Comparison of ENCODE assay signal across 26 cellular contexts in genomic region chr11:75920886-75921285, GRCh38.
"Had no signal": no experiment of that assay in that cellular context is flagged by ENCODE, and none has a peak within 500 bp of the region (broad histone marks: within the 10 kb centered on the region; RNA-seq: fewer than 3 reads in every experiment).

No MANE protein-coding gene starts in this region.

- FAIRE-seq: TTC549 had no signal

- H3K9me3 ChIP-seq: Peyer's patch, SJSA1, SK-N-SH had no signal

- H3K9ac ChIP-seq: SK-N-SH had no signal

- DNase-seq: activated CD4-positive, alpha-beta T cell treated with anti-CD3 and anti-CD28 coated beads, Interleukin-2, amount 10 ng/mL, durations not matched to agents 24 days and 14 days; activated CD4-positive, alpha-beta T cell treated with anti-CD3 and anti-CD28 coated beads, Interleukin-2, amount 50 U/mL, for 48 hours; activated CD8-positive, alpha-beta memory T cell treated with anti-CD3 and anti-CD28 coated beads, Interleukin-2, amount 50 U/mL, for 4 hours; activated CD8-positive, alpha-beta T cell treated with anti-CD3 and anti-CD28 coated beads, Interleukin-2, amount 10 ng/mL, durations not matched to agents 7 days and 5 days; activated naive CD4-positive, alpha-beta T cell treated with anti-CD3 and anti-CD28 coated beads, Interleukin-2, amount 10 ng/mL, durations not matched to agents 7 days and 5 days; activated naive CD8-positive, alpha-beta T cell treated with anti-CD3 and anti-CD28 coated beads, Interleukin-2, amount 50 U/mL, for 24 hours; activated T-cell treated with anti-CD3 and anti-CD28 coated beads for 4 hours; activated T-cell treated with anti-CD3 and anti-CD28 coated beads, Interleukin-2, amount 50 U/mL, for 4 hours; anterior cingulate cortex; KG1; NCI-H1048; NCI-H1105 treated with DMSO at 0.1 percent for 48 hours; NCI-H1436; NCI-H1694; NCI-H1930; NCI-H2081 treated with DMSO at 0.1 percent for 48 hours; NCI-H226; NCI-H446 treated with DMSO at 0.1 percent for 48 hours; NCI-H524; Peyer's patch; RPMI8226; SHP77 treated with DMSO at 0.1 percent for 48 hours; SK-N-SH had no signal

- ATAC-seq: activated CD8-positive, alpha-beta T cell treated with anti-CD3 and anti-CD28 coated beads, Interleukin-2, amount 10 ng/mL, durations not matched to agents 7 days and 5 days; activated naive CD8-positive, alpha-beta T cell treated with anti-CD3 and anti-CD28 coated beads, Interleukin-2, amount 50 U/mL, for 24 hours; activated T-cell treated with anti-CD3 and anti-CD28 coated beads, Interleukin-2, amount 50 U/mL, for 4 hours had no signal

- H3K4me3 ChIP-seq: cardiac muscle cell, Peyer's patch, SJSA1 had no signal

- H3K4me1 ChIP-seq: SJSA1 had no signal

- H3K27me3 ChIP-seq: cardiac muscle cell, Peyer's patch, SJSA1 had no signal

- H3K27ac ChIP-seq: cardiac muscle cell, Peyer's patch, SJSA1 had no signal

- H3K4me2 ChIP-seq: SK-N-SH had no signal

- H3K9me2 ChIP-seq: SK-N-SH had no signal

- H3K36me3 ChIP-seq: cardiac muscle cell, Peyer's patch, SJSA1 had no signal
